ENCODE assay signal across 31 cellular contexts in the genomic region with DNA sequence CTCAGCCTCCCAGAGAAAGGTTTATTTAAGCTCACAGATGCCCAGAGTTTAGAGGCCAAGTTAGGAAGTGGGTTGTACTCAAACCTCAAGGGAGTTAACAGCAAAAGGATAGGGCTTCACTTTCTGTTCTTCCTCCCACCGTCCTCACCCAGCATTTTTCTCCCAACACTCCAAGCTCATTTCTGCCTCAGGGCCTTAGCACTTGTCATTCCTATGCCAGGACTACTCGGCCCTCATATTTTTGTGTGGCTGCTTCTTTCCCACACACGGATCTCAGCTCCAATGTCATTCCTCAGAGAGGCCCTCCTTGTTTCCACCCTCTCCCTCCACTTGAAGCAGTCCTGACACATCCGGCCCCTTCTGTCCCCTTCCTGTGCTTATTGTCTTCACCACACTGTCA. TPM values are rescaled to one million over a fixed set of nuclear protein-coding genes. Genes with fewer than 3 reads are reported as not detected.
"Had no signal": no experiment of that assay in that cellular context is flagged by ENCODE, and none has a peak within 500 bp of the region (broad histone marks: within the 10 kb centered on the region; RNA-seq: fewer than 3 reads in every experiment).

No MANE protein-coding gene starts in this region.

- H3K4me3 ChIP-seq: ovary, psoas muscle, right lobe of liver, sigmoid colon, suprapubic skin, testis, tibial artery, transverse colon, upper lobe of left lung, vagina had no signal

- H3K9ac ChIP-seq: parathyroid adenoma had no signal

- DNase-seq: naive thymus-derived CD8-positive, alpha-beta T cell; nephron progenitor cell; occipital lobe; ovary; posterior cingulate gyrus; psoas muscle; right cardiac atrium; right lobe of liver; sigmoid colon; small intestine; stimulated activated CD4-positive, alpha-beta T cell treated with anti-CD3 and anti-CD28 coated beads, Interleukin-12 subunit alpha, Interleukin-12 subunit beta, amount 100 ng/mL, for 4 hours; stimulated activated CD4-positive, alpha-beta T cell treated with anti-CD3 and anti-CD28 coated beads, Interleukin-1b, Interleukin-23, amount 100 ng/mL, for 48 hours; stimulated activated CD4-positive, alpha-beta T cell treated with anti-CD3 and anti-CD28 coated beads, Interleukin-4, amount 100 ng/mL, for 1 hour; stimulated activated CD4-positive, alpha-beta T cell treated with anti-CD3 and anti-CD28 coated beads, Interleukin-4, amount 100 ng/mL, for 4 hours; stimulated activated CD8-positive, alpha-beta memory T cell treated with anti-CD3 and anti-CD28 coated beads, Interleukin-4, amount 100 ng/mL, for 48 hours; stimulated activated naive CD4-positive, alpha-beta T cell; stimulated activated naive CD8-positive, alpha-beta T cell treated with anti-CD3 and anti-CD28 coated beads, Interleukin-15, amount 100 ng/mL, for 72 hours; stimulated activated naive CD8-positive, alpha-beta T cell treated with anti-CD3 and anti-CD28 coated beads, Interleukin-15, Interleukin-2, amounts not matched to agents 100 U/mL and 50 U/mL, for 24 hours; substantia nigra; testis; tibial artery; transverse colon; upper lobe of left lung had no signal

- ATAC-seq: naive thymus-derived CD8-positive, alpha-beta T cell; natural killer cell treated with Interleukin-12 subunit alpha and Interleukin-12 subunit beta and Interleukin-15 and Interleukin-18, amount 100 ng/mL, for 72 hours; psoas muscle; right cardiac atrium; right lobe of liver; stimulated activated memory B cell treated with anti-CD40 and anti-IgM and Interleukin-4, amounts not matched to agents 10 μg/mL and 1 μg/mL and 100 μg/mL, for 72 hours; stimulated activated naive CD8-positive, alpha-beta T cell treated with anti-CD3 and anti-CD28 coated beads, Interleukin-15, amount 100 ng/mL, for 72 hours; stimulated activated naive CD8-positive, alpha-beta T cell treated with anti-CD3 and anti-CD28 coated beads, Interleukin-15, Interleukin-2, amounts not matched to agents 100 U/mL and 50 U/mL, for 24 hours had no signal

- H3K4me1 ChIP-seq: parathyroid adenoma, psoas muscle, right lobe of liver, sigmoid colon, suprapubic skin, testis, tibial artery, transverse colon, upper lobe of left lung, vagina had no signal

- H3K27ac ChIP-seq: ovary, parathyroid adenoma, psoas muscle, right lobe of liver, sigmoid colon, suprapubic skin, testis, tibial artery, transverse colon, upper lobe of left lung, vagina had no signal

- H3K9me3 ChIP-seq: ovary, psoas muscle, right lobe of liver, sigmoid colon, suprapubic skin, testis, tibial artery, transverse colon, upper lobe of left lung, vagina had no signal

- H2AFZ ChIP-seq: parathyroid adenoma had no signal

- H3K36me3 ChIP-seq: ovary, right lobe of liver, sigmoid colon, suprapubic skin, tibial artery, transverse colon, upper lobe of left lung, vagina had no signal

- H3K27me3 ChIP-seq: ovary, right lobe of liver, testis, upper lobe of left lung, vagina had no signal

RNA-seq across cellular contexts. Expression of a gene that starts 12.9 kb away (rescaled TPM):
- total RNA-seq: naive thymus-derived CD8-positive, alpha-beta T cell; natural killer cell treated with Interleukin-12 subunit alpha and Interleukin-12 subunit beta and Interleukin-15 and Interleukin-18, amount 100 ng/mL, for 72 hours; transverse colon; vagina had no signal
- polyA plus RNA-seq: naive thymus-derived CD8-positive, alpha-beta T cell had no signal

RNA-seq across cellular contexts. Expression of a gene that starts 23.7 kb away (rescaled TPM):
- total RNA-seq: naive thymus-derived CD8-positive, alpha-beta T cell; natural killer cell treated with Interleukin-12 subunit alpha and Interleukin-12 subunit beta and Interleukin-15 and Interleukin-18, amount 100 ng/mL, for 72 hours; neural crest cell; occipital lobe; progenitor cell of endocrine pancreas; skeletal muscle tissue had no signal
- polyA plus RNA-seq: naive thymus-derived CD8-positive, alpha-beta T cell had no signal
